ENCODE assay signal across 11 cellular contexts in genomic region chr16:10881479-10882030, GRCh38. TPM values are rescaled to one million over a fixed set of nuclear protein-coding genes. Genes with fewer than 3 reads are reported as not detected.
DNase-seq lines count a peak whose midpoint lies in the region; ATAC-seq and TF ChIP-seq lines count a peak whose summit lies in the region.
"Had no signal": no experiment of that assay in that cellular context is flagged by ENCODE, and none has a peak within 500 bp of the region (broad histone marks: within the 10 kb centered on the region; RNA-seq: fewer than 3 reads in every experiment).

No MANE protein-coding gene starts in this region.

- TF ChIP-seq CTCF in MCF 10A (IDR thresholded peaks at IDR 0.05; ENCODE audit: unreplicated experiment), result no peak
- TF ChIP-seq CTCF in breast epithelium (IDR thresholded peaks at IDR 0.05), result no peak

- ATAC-seq in activated T-cell treated with anti-CD3 and anti-CD28 coated beads, Interleukin-2, amount 50 U/mL, for 72 hours (replicated peaks in 1 of 2), result no peak
- ATAC-seq in stimulated activated naive B cell treated with anti-CD40 and anti-IgM and Interleukin-4, amounts not matched to agents 10 μg/mL and 1 μg/mL and 100 μg/mL, for 72 hours (replicated peaks), result no peak
- no peak for ATAC-seq in GM18870 (IDR thresholded peaks at IDR 0.05; ENCODE audit: unreplicated experiment)
- ATAC-seq: sciatic nerve had no signal

- peaks cover 65% of the 10 kb centered on the region for H3K4me1 Mint-ChIP-seq in activated T-cell treated with anti-CD3 and anti-CD28 coated beads, Interleukin-2, amount 50 U/mL, for 72 hours (ENCODE audit: low read depth)
- H3K4me1 Mint-ChIP-seq in activated naive CD8-positive, alpha-beta T cell treated with anti-CD3 and anti-CD28 coated beads for 36 hours, result peaks cover 49% of the 10 kb centered on the region
- H3K4me1 Mint-ChIP-seq in stimulated activated naive B cell treated with anti-CD40 and anti-IgM and Interleukin-4, amounts not matched to agents 10 μg/mL and 1 μg/mL and 100 μg/mL, for 72 hours, result peaks cover 51 to 84% of the 10 kb centered on the region in 2 donors
- H3K4me1 Mint-ChIP-seq in MCF 10A (ENCODE audit: insufficient read depth, unreplicated experiment), result peaks cover 7% of the 10 kb centered on the region

- no TSS peak for BruUV-seq in MCF 10A (replicated peaks; lab: Mats Ljungman, UMichigan)

- H3K27me3 ChIP-seq in breast epithelium, result no peaks in the 10 kb centered on the region

- intact Hi-C loops in MCF 10A (cut with micrococcal nuclease) (loop anchor here (5.0 kb wide), 1 partner anchor 211 kb away; no protein-coding TSS in a partner anchor), breast epithelium (cut with DNase I; ENCODE audit: low total_unique reads) (no loop called here)

- H3K36me3 ChIP-seq in breast epithelium, result no peaks in the 10 kb centered on the region

- TF ChIP-seq POLR2A in breast epithelium (IDR thresholded peaks at IDR 0.05), result no peak

- peaks cover 86% of the 10 kb centered on the region for H3K27me3 Mint-ChIP-seq in activated T-cell treated with anti-CD3 and anti-CD28 coated beads, Interleukin-2, amount 50 U/mL, for 72 hours (ENCODE audit: low read depth)
- H3K27me3 Mint-ChIP-seq in activated naive CD8-positive, alpha-beta T cell treated with anti-CD3 and anti-CD28 coated beads for 36 hours, result peaks cover 74% of the 10 kb centered on the region
- H3K27me3 Mint-ChIP-seq in stimulated activated naive B cell treated with anti-CD40 and anti-IgM and Interleukin-4, amounts not matched to agents 10 μg/mL and 1 μg/mL and 100 μg/mL, for 72 hours, result no peaks in the 10 kb centered on the region
- peaks cover 51% of the 10 kb centered on the region for H3K27me3 Mint-ChIP-seq in MCF 10A (ENCODE audit: insufficient read depth, unreplicated experiment)

- H3K9me3 Mint-ChIP-seq in activated T-cell treated with anti-CD3 and anti-CD28 coated beads, Interleukin-2, amount 50 U/mL, for 72 hours, result no peaks in the 10 kb centered on the region
- no peaks in the 10 kb centered on the region for H3K9me3 Mint-ChIP-seq in activated naive CD8-positive, alpha-beta T cell treated with anti-CD3 and anti-CD28 coated beads for 36 hours
- H3K9me3 Mint-ChIP-seq in stimulated activated naive B cell treated with anti-CD40 and anti-IgM and Interleukin-4, amounts not matched to agents 10 μg/mL and 1 μg/mL and 100 μg/mL, for 72 hours, result peaks cover 1 to 7% of the 10 kb centered on the region in 2 donors
- no peaks in the 10 kb centered on the region for H3K9me3 Mint-ChIP-seq in MCF 10A (ENCODE audit: unreplicated experiment)

- H3K27ac Mint-ChIP-seq in activated T-cell treated with anti-CD3 and anti-CD28 coated beads, Interleukin-2, amount 50 U/mL, for 72 hours, result no peak overlapping the region
- H3K27ac Mint-ChIP-seq in activated naive CD8-positive, alpha-beta T cell treated with anti-CD3 and anti-CD28 coated beads for 36 hours, result peak overlapping the region; percentile 22
- peak overlapping the region; percentile 99 for H3K27ac Mint-ChIP-seq in stimulated activated naive B cell treated with anti-CD40 and anti-IgM and Interleukin-4, amounts not matched to agents 10 μg/mL and 1 μg/mL and 100 μg/mL, for 72 hours
- no peak overlapping the region for H3K27ac Mint-ChIP-seq in MCF 10A (ENCODE audit: low read depth, unreplicated experiment)

- CTCF ChIA-PET in MCF 10A (lab: Yijun Ruan, JAX), result interaction anchor here (1.4 kb wide), 1 partner anchor 37 kb away, joined by 4 read pairs; no protein-coding TSS in a partner anchor

- no peak overlapping the region for H3K4me3 ChIP-seq in breast epithelium

- peaks cover 2% of the 10 kb centered on the region in 2 donors for H3K36me3 Mint-ChIP-seq in activated T-cell treated with anti-CD3 and anti-CD28 coated beads, Interleukin-2, amount 50 U/mL, for 72 hours (ENCODE audit: insufficient read depth in 2 of 2)
- H3K36me3 Mint-ChIP-seq in activated naive CD8-positive, alpha-beta T cell treated with anti-CD3 and anti-CD28 coated beads for 36 hours, result no peaks in the 10 kb centered on the region
- peaks cover 78 to 88% of the 10 kb centered on the region in 2 donors for H3K36me3 Mint-ChIP-seq in stimulated activated naive B cell treated with anti-CD40 and anti-IgM and Interleukin-4, amounts not matched to agents 10 μg/mL and 1 μg/mL and 100 μg/mL, for 72 hours
- no peaks in the 10 kb centered on the region for H3K36me3 Mint-ChIP-seq in MCF 10A (ENCODE audit: insufficient read depth, unreplicated experiment)

- peak overlapping the region; percentile 3 to 73 for H3K4me3 Mint-ChIP-seq in activated T-cell treated with anti-CD3 and anti-CD28 coated beads, Interleukin-2, amount 50 U/mL, for 72 hours
- peak overlapping the region; percentile 1 for H3K4me3 Mint-ChIP-seq in activated naive CD8-positive, alpha-beta T cell treated with anti-CD3 and anti-CD28 coated beads for 36 hours
- peak overlapping the region; percentile 91 to 100 for H3K4me3 Mint-ChIP-seq in stimulated activated naive B cell treated with anti-CD40 and anti-IgM and Interleukin-4, amounts not matched to agents 10 μg/mL and 1 μg/mL and 100 μg/mL, for 72 hours
- no peak overlapping the region for H3K4me3 Mint-ChIP-seq in MCF 10A (ENCODE audit: unreplicated experiment)

- H3K4me1 ChIP-seq in breast epithelium, result no peaks in the 10 kb centered on the region

- no peak overlapping the region for H3K27ac ChIP-seq in breast epithelium

- no peaks in the 10 kb centered on the region for H3K9me3 ChIP-seq in breast epithelium

- DNase-seq in activated T-cell treated with anti-CD3 and anti-CD28 coated beads, Interleukin-2, amount 50 U/mL, for 72 hours, result no peak
- DNase-seq in activated T-cell treated with anti-CD3 and anti-CD28 coated beads, Interleukin-2, amount 50 U/mL, for 48 hours, result no peak
- DNase-seq in MV-4-11 (lab: John Stamatoyannopoulos, UW), result peak; percentile 81
- no peak for DNase-seq in activated naive CD8-positive, alpha-beta T cell treated with anti-CD3 and anti-CD28 coated beads for 36 hours
- DNase-seq in stimulated activated naive B cell treated with anti-CD40 and anti-IgM and Interleukin-4, amounts not matched to agents 10 μg/mL and 1 μg/mL and 100 μg/mL, for 72 hours, result no peak
- no peak for DNase-seq in MCF 10A (ENCODE audit: unreplicated experiment)
- no peak for DNase-seq in breast epithelium (ENCODE audit: low spot score in 2 of 2)
- DNase-seq: foreskin fibroblast; stimulated activated CD4-positive, alpha-beta T cell treated with anti-CD3 and anti-CD28 coated beads, Interleukin-4, amount 100 ng/mL, for 1 hour had no signal

- POLR2A ChIA-PET in MCF 10A (lab: Yijun Ruan, JAX), result no interaction called here

RNA-seq across cellular contexts. Expression of gene CIITA, which starts 4.6 kb away (rescaled TPM):
- total RNA-seq in activated T-cell treated with anti-CD3 and anti-CD28 coated beads, Interleukin-2, amount 50 U/mL, for 72 hours, result 1 to 10 TPM; 3.1 to 7.2 TPM
- 1 to 10 TPM; 1.4 to 1.5 TPM for total RNA-seq in activated naive CD8-positive, alpha-beta T cell treated with anti-CD3 and anti-CD28 coated beads for 36 hours
- 0.12 TPM in 1 of 2 replicates, not detected in the other for total RNA-seq in MCF 10A (2022)
- 10 to 100 TPM in 2 of 3 donors, 1 to 10 TPM in 1; 5.6 to 14.6 (median 11.1) TPM for total RNA-seq in breast epithelium

Comparison
In these comparisons a context has a peak if more than half of its experiments do, and no peak if none do; other contexts are left out.
1. H3K27ac Mint-ChIP-seq: peak in activated naive CD8-positive, alpha-beta T cell treated with anti-CD3 and anti-CD28 coated beads for 36 hours (single experiment) and stimulated activated naive B cell treated with anti-CD40 and anti-IgM and Interleukin-4, amounts not matched to agents 10 μg/mL and 1 μg/mL and 100 μg/mL, for 72 hours (single experiment); none in activated T-cell treated with anti-CD3 and anti-CD28 coated beads, Interleukin-2, amount 50 U/mL, for 72 hours (single experiment) and MCF 10A (single experiment).